In the genomic region with DNA sequence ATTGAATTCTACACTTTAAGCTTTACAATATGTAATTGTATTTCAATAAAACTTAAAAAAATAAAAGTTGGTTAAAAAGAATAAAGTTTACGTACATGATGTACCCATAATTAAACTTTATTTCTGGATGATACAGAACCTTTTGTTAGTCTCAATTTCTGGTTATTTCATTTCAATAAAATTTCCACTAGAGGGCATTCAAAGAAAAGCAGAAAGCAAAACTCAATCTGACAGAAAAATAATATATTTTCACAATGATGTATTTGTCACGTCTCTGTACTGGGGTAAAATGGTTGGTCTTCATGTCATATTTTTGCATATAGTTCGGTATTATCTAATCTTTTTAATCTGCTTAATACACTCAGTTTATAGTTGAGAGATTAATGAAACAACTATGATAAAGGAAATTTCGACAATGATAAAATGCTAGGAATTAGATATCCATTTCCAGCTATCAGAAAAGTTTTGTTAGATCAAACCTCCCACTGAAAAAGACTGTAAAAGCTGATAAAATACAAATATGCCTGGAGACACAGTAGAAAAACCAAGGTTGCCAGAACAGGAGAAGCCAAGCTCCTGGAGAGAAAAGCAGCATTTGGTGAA, we compare ENCODE assay signal across 9 cellular contexts. TPM values are rescaled to one million over a fixed set of nuclear protein-coding genes. Genes with fewer than 3 reads are reported as not detected.
DNase-seq lines count a peak whose midpoint lies in the region; ATAC-seq, FAIRE-seq and TF ChIP-seq lines count a peak whose summit lies in the region.
"Had no signal": no experiment of that assay in that cellular context is flagged by ENCODE, and none has a peak within 500 bp of the region (broad histone marks: within the 10 kb centered on the region; RNA-seq: fewer than 3 reads in every experiment).

No MANE protein-coding gene starts in this region.

- FAIRE-seq in GM18507 (lab: Jason Lieb, UNC): peak; percentile 66

- ATAC-seq in natural killer cell: no peak

- H3K4me3 Mint-ChIP-seq in natural killer cell: no peak overlapping the region
- H3K4me3 Mint-ChIP-seq in activated T-helper 1 cell treated with anti-CD3 and anti-CD28 coated beads, Interleukin-12 subunit alpha, Interleukin-12 subunit beta, Interleukin-2, Interleukin-4 antibody, amounts not matched to agents 30 ng/mL and 10 ng/mL and 1 ng/mL, durations not matched to agents 14 hours and 24 hours and 36 hours: no peak overlapping the region
- H3K4me3 Mint-ChIP-seq in activated CD4-positive, alpha-beta T cell treated with anti-CD3 and anti-CD28 coated beads, Interleukin-2, amount 10 ng/mL, durations not matched to agents 7 days and 5 days: no peak overlapping the region

- intact Hi-C loops in natural killer cell (cut with micrococcal nuclease): no loop called here
- intact Hi-C loops in activated T-helper 1 cell treated with anti-CD3 and anti-CD28 coated beads, Interleukin-12 subunit alpha, Interleukin-12 subunit beta, Interleukin-2, Interleukin-4 antibody, amounts not matched to agents 30 ng/mL and 10 ng/mL and 1 ng/mL, durations not matched to agents 14 hours and 24 hours and 36 hours (cut with micrococcal nuclease): loop anchor here (1.0 to 10.0 kb wide), 2 partner anchors 315 to 753 kb away; no protein-coding TSS in a partner anchor

- peak overlapping the region; percentile 59 for H3K27ac ChIP-seq in SK-N-MC

- H3K27ac Mint-ChIP-seq in natural killer cell: no peak overlapping the region
- H3K27ac Mint-ChIP-seq in activated T-helper 1 cell treated with anti-CD3 and anti-CD28 coated beads, Interleukin-12 subunit alpha, Interleukin-12 subunit beta, Interleukin-2, Interleukin-4 antibody, amounts not matched to agents 30 ng/mL and 10 ng/mL and 1 ng/mL, durations not matched to agents 14 hours and 24 hours and 36 hours: no peak overlapping the region
- H3K27ac Mint-ChIP-seq in activated CD4-positive, alpha-beta T cell treated with anti-CD3 and anti-CD28 coated beads, Interleukin-2, amount 10 ng/mL, durations not matched to agents 7 days and 5 days: no peak overlapping the region

- DNase-seq in AG09319 (ENCODE audit: extremely low read depth, low read depth): no peak
- no peak for DNase-seq in GM18507 (ENCODE audit: extremely low spot score, insufficient read length, low read depth)
- DNase-seq in SK-N-MC (ENCODE audit: low read depth, low spot score): no peak
- peak; percentile 25 for DNase-seq in inferior parietal cortex (ENCODE audit: extremely low spot score)
- no peak for DNase-seq in natural killer cell
- DNase-seq in NCI-H1930 (lab: John Stamatoyannopoulos, UW): no peak
- DNase-seq in activated T-helper 1 cell treated with anti-CD3 and anti-CD28 coated beads, Interleukin-12 subunit alpha, Interleukin-12 subunit beta, Interleukin-2, Interleukin-4 antibody, amounts not matched to agents 30 ng/mL and 10 ng/mL and 1 ng/mL, durations not matched to agents 14 hours and 24 hours and 36 hours (ENCODE audit: low spot score): no peak
- no peak for DNase-seq in activated CD4-positive, alpha-beta T cell treated with anti-CD3 and anti-CD28 coated beads, Interleukin-2, amount 10 ng/mL, durations not matched to agents 7 days and 5 days
- DNase-seq: posterior cingulate gyrus had no signal

- POLR2A ChIA-PET in activated CD4-positive, alpha-beta T cell treated with anti-CD3 and anti-CD28 coated beads, Interleukin-2, amount 10 ng/mL, durations not matched to agents 7 days and 5 days (lab: Charles Lee): no interaction called here

- H3K4me3 ChIP-seq in SK-N-MC: no peak overlapping the region; the same call in 1 of the 2 replicates

- peaks cover 0 to 6% of the 10 kb centered on the region in 2 donors for H3K9me3 Mint-ChIP-seq in natural killer cell
- H3K9me3 Mint-ChIP-seq in activated T-helper 1 cell treated with anti-CD3 and anti-CD28 coated beads, Interleukin-12 subunit alpha, Interleukin-12 subunit beta, Interleukin-2, Interleukin-4 antibody, amounts not matched to agents 30 ng/mL and 10 ng/mL and 1 ng/mL, durations not matched to agents 14 hours and 24 hours and 36 hours: no peaks in the 10 kb centered on the region
- H3K9me3 Mint-ChIP-seq in activated CD4-positive, alpha-beta T cell treated with anti-CD3 and anti-CD28 coated beads, Interleukin-2, amount 10 ng/mL, durations not matched to agents 7 days and 5 days: no peaks in the 10 kb centered on the region

- H3K36me3 ChIP-seq in SK-N-MC (ENCODE audit: insufficient read depth, low read length): no peaks in the 10 kb centered on the region

- no peaks in the 10 kb centered on the region; the same call in 1 of the 2 replicates for H3K9me3 ChIP-seq in SK-N-MC (ENCODE audit: low read depth, low read length)

- peak; percentile 46 for TF ChIP-seq CTCF in AG09319 (IDR thresholded peaks at IDR 0.05; ENCODE audit: low read depth, low read length)
- no peak for TF ChIP-seq CTCF in natural killer cell (IDR thresholded peaks at IDR 0.05)

- H3K9ac ChIP-seq in SK-N-MC (ENCODE audit: insufficient read length): peak overlapping the region; percentile 14

- no peaks in the 10 kb centered on the region for H3K27me3 Mint-ChIP-seq in natural killer cell (ENCODE audit: low read depth in 2 of 2)
- no peaks in the 10 kb centered on the region for H3K27me3 Mint-ChIP-seq in activated T-helper 1 cell treated with anti-CD3 and anti-CD28 coated beads, Interleukin-12 subunit alpha, Interleukin-12 subunit beta, Interleukin-2, Interleukin-4 antibody, amounts not matched to agents 30 ng/mL and 10 ng/mL and 1 ng/mL, durations not matched to agents 14 hours and 24 hours and 36 hours (ENCODE audit: insufficient read depth)
- no peaks in the 10 kb centered on the region for H3K27me3 Mint-ChIP-seq in activated CD4-positive, alpha-beta T cell treated with anti-CD3 and anti-CD28 coated beads, Interleukin-2, amount 10 ng/mL, durations not matched to agents 7 days and 5 days

- H3K36me3 Mint-ChIP-seq in natural killer cell: no peaks in the 10 kb centered on the region
- H3K36me3 Mint-ChIP-seq in activated T-helper 1 cell treated with anti-CD3 and anti-CD28 coated beads, Interleukin-12 subunit alpha, Interleukin-12 subunit beta, Interleukin-2, Interleukin-4 antibody, amounts not matched to agents 30 ng/mL and 10 ng/mL and 1 ng/mL, durations not matched to agents 14 hours and 24 hours and 36 hours (ENCODE audit: low read depth): no peaks in the 10 kb centered on the region
- H3K36me3 Mint-ChIP-seq in activated CD4-positive, alpha-beta T cell treated with anti-CD3 and anti-CD28 coated beads, Interleukin-2, amount 10 ng/mL, durations not matched to agents 7 days and 5 days (ENCODE audit: low read depth): no peaks in the 10 kb centered on the region

- CTCF ChIA-PET in activated CD4-positive, alpha-beta T cell treated with anti-CD3 and anti-CD28 coated beads, Interleukin-2, amount 10 ng/mL, durations not matched to agents 7 days and 5 days (lab: Charles Lee): no interaction called here

- no peaks in the 10 kb centered on the region for H3K4me1 Mint-ChIP-seq in natural killer cell
- no peaks in the 10 kb centered on the region for H3K4me1 Mint-ChIP-seq in activated T-helper 1 cell treated with anti-CD3 and anti-CD28 coated beads, Interleukin-12 subunit alpha, Interleukin-12 subunit beta, Interleukin-2, Interleukin-4 antibody, amounts not matched to agents 30 ng/mL and 10 ng/mL and 1 ng/mL, durations not matched to agents 14 hours and 24 hours and 36 hours (ENCODE audit: low read depth)
- no peaks in the 10 kb centered on the region for H3K4me1 Mint-ChIP-seq in activated CD4-positive, alpha-beta T cell treated with anti-CD3 and anti-CD28 coated beads, Interleukin-2, amount 10 ng/mL, durations not matched to agents 7 days and 5 days

RNA-seq across cellular contexts. Expression of a gene that starts 27.4 kb away (rescaled TPM):
- not detected for total RNA-seq in natural killer cell
- not detected in 2 replicates for total RNA-seq in activated T-helper 1 cell treated with anti-CD3 and anti-CD28 coated beads, Interleukin-12 subunit alpha, Interleukin-12 subunit beta, Interleukin-2, Interleukin-4 antibody, amounts not matched to agents 30 ng/mL and 10 ng/mL and 1 ng/mL, durations not matched to agents 14 hours and 24 hours and 36 hours
- not detected for total RNA-seq in activated CD4-positive, alpha-beta T cell treated with anti-CD3 and anti-CD28 coated beads, Interleukin-2, amount 10 ng/mL, durations not matched to agents 7 days and 5 days
